In genomic region chr17:13420294-13421277, GRCh38 we compare ENCODE assay signal across 1 cellular context.
TF ChIP-seq lines count a peak whose summit lies in the region.

No MANE protein-coding gene starts in this region.

TF ChIP-seq in HEK293, 187 proteins besides CTCF, POLR2A, EP300 and RAD21 (continued from another document and continues in another):
- TF ChIP-seq WT1 (tag by site-specific recombination; IDR thresholded peaks at IDR 0.05): no peak
- TF ChIP-seq ZNF239 (tag by site-specific recombination; IDR thresholded peaks at IDR 0.05): no peak
- TF ChIP-seq ZSCAN18 (tag by site-specific recombination; IDR thresholded peaks at IDR 0.05): 0 out of 2 replicates have a peak, but pooled peaks have one; percentile 76
- no peak; the same call in 1 of the 2 replicates for TF ChIP-seq TRIM28 (IDR thresholded peaks at IDR 0.05; ENCODE audit: borderline replicate concordance, low read length)
- TF ChIP-seq ZNF518A (tag by site-specific recombination; conservative IDR thresholded peaks at IDR 0.05; ENCODE audit: low read depth): peak; percentile 56; the same call in 1 of the 2 replicates
- TF ChIP-seq ZNF610 (tag by site-specific recombination; IDR thresholded peaks at IDR 0.05; ENCODE audit: borderline replicate concordance): no peak
- no peak for TF ChIP-seq OSR2 (tag by site-specific recombination; IDR thresholded peaks at IDR 0.05)
- TF ChIP-seq ZNF394 (tag by site-specific recombination; IDR thresholded peaks at IDR 0.05; ENCODE audit: borderline replicate concordance): peak; percentile 52; the same call in 1 of the 2 replicates
- TF ChIP-seq ZNF555 (tag by site-specific recombination; conservative IDR thresholded peaks at IDR 0.05): no peak
- TF ChIP-seq GLIS2 (tag by site-specific recombination; IDR thresholded peaks at IDR 0.05): no peak
- no peak for TF ChIP-seq KLF16 (tag by site-specific recombination; IDR thresholded peaks at IDR 0.05)
- no peak for TF ChIP-seq ZNF19 (tag by site-specific recombination; IDR thresholded peaks at IDR 0.05; ENCODE audit: low read depth)
- TF ChIP-seq ZNF704 (tag by site-specific recombination; IDR thresholded peaks at IDR 0.05): no peak
- no peak for TF ChIP-seq SALL2 (tag by site-specific recombination; IDR thresholded peaks at IDR 0.05; ENCODE audit: borderline replicate concordance)
- no peak for TF ChIP-seq MYNN (tag by site-specific recombination; IDR thresholded peaks at IDR 0.05; ENCODE audit: borderline replicate concordance)
- TF ChIP-seq ZNF670 (tag by site-specific recombination; IDR thresholded peaks at IDR 0.05; ENCODE audit: low read depth): no peak
- peak; percentile 93 for TF ChIP-seq PRDM10 (tag by site-specific recombination; IDR thresholded peaks at IDR 0.05)
- no peak for TF ChIP-seq PRDM2 (tag by site-specific recombination; IDR thresholded peaks at IDR 0.05; ENCODE audit: borderline replicate concordance)
- TF ChIP-seq ZNF16 (tag by site-specific recombination; IDR thresholded peaks at IDR 0.05; ENCODE audit: low read depth): no peak
- 0 out of 2 replicates have a peak, but pooled peaks have one; percentile 37 for TF ChIP-seq ZNF501 (tag by site-specific recombination; IDR thresholded peaks at IDR 0.05)
- peak; percentile 82 for TF ChIP-seq ZEB2 (tag by site-specific recombination; IDR thresholded peaks at IDR 0.05)
- TF ChIP-seq HIC1 (tag by site-specific recombination; IDR thresholded peaks at IDR 0.05): peak; percentile 74; the same call in 1 of the 2 replicates
- TF ChIP-seq ZNF558 (tag by site-specific recombination; IDR thresholded peaks at IDR 0.05): peak; percentile 86; the same call in 1 of the 2 replicates
- no peak for TF ChIP-seq ZBTB48 (tag by site-specific recombination; IDR thresholded peaks at IDR 0.05)
- TF ChIP-seq ATF2 (tag by site-specific recombination; IDR thresholded peaks at IDR 0.05; ENCODE audit: low read depth): peak; percentile 59
- no peak for TF ChIP-seq ZNF510 (tag by site-specific recombination; IDR thresholded peaks at IDR 0.05; ENCODE audit: insufficient replicate concordance)
- no peak for TF ChIP-seq HOXC10 (CRISPR knock-in tag; IDR thresholded peaks at IDR 0.05)
- no peak for TF ChIP-seq ZBTB10 (tag by site-specific recombination; IDR thresholded peaks at IDR 0.05)
